In the genomic region with DNA sequence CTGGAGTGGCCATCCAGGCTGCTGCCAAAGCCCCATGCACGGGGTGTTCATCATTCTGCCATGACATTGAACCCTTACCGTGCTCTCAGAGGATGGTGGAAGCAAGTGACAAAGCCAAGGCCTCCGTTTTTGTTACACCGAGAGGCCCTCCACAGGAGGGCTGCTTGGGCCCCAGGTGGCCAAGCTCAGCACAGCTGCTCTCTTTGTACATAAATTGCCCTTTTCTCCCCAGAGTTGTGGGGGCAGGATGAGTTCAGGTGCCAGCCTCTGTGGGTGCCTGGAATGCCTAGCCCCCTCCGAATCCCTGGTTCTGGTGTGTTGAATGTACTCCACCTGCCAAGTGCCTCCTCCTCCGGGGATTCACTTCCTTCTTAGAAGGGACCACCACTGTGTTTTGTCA, we compare ENCODE assay signal across 1 cellular context.
TF ChIP-seq lines count a peak whose summit lies in the region.

No MANE protein-coding gene starts in this region.

TF ChIP-seq in SK-N-SH treated with all-trans-retinoic acid at 6 μM for 48 hours, 23 proteins besides CTCF, POLR2A, EP300 and RAD21:
- TF ChIP-seq ZNF565 (CRISPR knock-in tag; conservative IDR thresholded peaks at IDR 0.05; ENCODE audit: low read depth) = no peak
- TF ChIP-seq ESRRG (CRISPR knock-in tag; IDR thresholded peaks at IDR 0.05) = no peak
- no peak for TF ChIP-seq TOX (CRISPR knock-in tag; IDR thresholded peaks at IDR 0.05; ENCODE audit: borderline replicate concordance)
- TF ChIP-seq ZNF70 (CRISPR knock-in tag; IDR thresholded peaks at IDR 0.05) = no peak
- no peak for TF ChIP-seq ZC3H10 (CRISPR knock-in tag; IDR thresholded peaks at IDR 0.05)
- no peak for TF ChIP-seq OSR1 (CRISPR knock-in tag; IDR thresholded peaks at IDR 0.05)
- TF ChIP-seq, protein P1, sequence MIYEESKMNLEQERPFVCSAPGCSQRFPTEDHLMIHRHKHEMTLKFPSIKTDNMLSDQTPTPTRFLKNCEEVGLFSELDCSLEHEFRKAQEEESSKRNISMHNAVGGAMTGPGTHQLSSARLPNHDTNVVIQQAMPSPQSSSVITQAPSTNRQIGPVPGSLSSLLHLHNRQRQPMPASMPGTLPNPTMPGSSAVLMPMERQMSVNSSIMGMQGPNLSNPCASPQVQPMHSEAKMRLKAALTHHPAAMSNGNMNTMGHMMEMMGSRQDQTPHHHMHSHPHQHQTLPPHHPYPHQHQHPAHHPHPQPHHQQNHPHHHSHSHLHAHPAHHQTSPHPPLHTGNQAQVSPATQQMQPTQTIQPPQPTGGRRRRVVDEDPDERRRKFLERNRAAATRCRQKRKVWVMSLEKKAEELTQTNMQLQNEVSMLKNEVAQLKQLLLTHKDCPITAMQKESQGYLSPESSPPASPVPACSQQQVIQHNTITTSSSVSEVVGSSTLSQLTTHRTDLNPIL (CRISPR knock-in tag; IDR thresholded peaks at IDR 0.05; ENCODE audit: low read depth) = no peak
- TF ChIP-seq ZFP30 (CRISPR knock-in tag; IDR thresholded peaks at IDR 0.05) = no peak
- TF ChIP-seq BACH2 (CRISPR knock-in tag; IDR thresholded peaks at IDR 0.05; ENCODE audit: borderline replicate concordance) = no peak
- no peak for TF ChIP-seq ARNTL (CRISPR knock-in tag; IDR thresholded peaks at IDR 0.05; ENCODE audit: borderline replicate concordance, low read depth)
